Comparison of ENCODE assay signal across 22 cellular contexts in the genomic region with DNA sequence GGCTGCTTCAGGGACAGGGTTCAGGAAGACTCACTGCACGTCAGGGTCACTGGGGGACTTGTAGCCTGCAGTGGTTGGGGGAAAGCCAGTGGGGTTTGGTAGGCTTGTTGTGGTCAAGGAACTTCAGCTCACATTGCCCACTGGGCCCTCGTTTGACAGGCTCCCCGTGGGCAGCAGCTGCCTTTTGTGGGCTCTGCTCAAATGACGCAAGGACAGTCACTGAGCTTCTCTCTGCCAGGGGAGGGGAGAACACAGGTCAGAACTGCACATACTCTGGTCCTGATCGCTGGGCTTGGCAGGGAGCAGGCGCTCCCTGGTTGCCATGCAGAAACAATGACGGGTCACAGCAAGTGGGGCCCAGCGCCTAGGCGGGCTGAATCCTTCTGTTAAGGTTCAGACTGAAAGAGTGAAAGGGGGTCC.
"Had no signal": no experiment of that assay in that cellular context is flagged by ENCODE, and none has a peak within 500 bp of the region (broad histone marks: within the 10 kb centered on the region; RNA-seq: fewer than 3 reads in every experiment).

No MANE protein-coding gene starts in this region.

- H3K36me3 Mint-ChIP-seq: immature natural killer cell, memory B cell, naive B cell had no signal

- H3K4me2 ChIP-seq: smooth muscle cell had no signal

- H3K4me3 Mint-ChIP-seq: dendritic cell treated with granulocyte-macrophage colony-stimulating factor and Interleukin-4, amounts not matched to agents 40 ng/mL and 50 ng/mL, for 4 days; effector memory CD8-positive, alpha-beta T cell; immature natural killer cell; memory B cell; naive B cell; nephron; type B pancreatic cell had no signal

- H3K27me3 ChIP-seq: foreskin keratinocyte, suprapubic skin, thyroid gland, uterus had no signal

- H3K27ac ChIP-seq: foreskin keratinocyte, left ventricle myocardium inferior, lower lobe of right lung, parathyroid adenoma, psoas muscle, suprapubic skin, thyroid gland, uterus had no signal

- H3K27me3 Mint-ChIP-seq: dendritic cell treated with granulocyte-macrophage colony-stimulating factor and Interleukin-4, amounts not matched to agents 40 ng/mL and 50 ng/mL, for 4 days; naive B cell; type B pancreatic cell had no signal

- H3K9me3 Mint-ChIP-seq: dendritic cell treated with granulocyte-macrophage colony-stimulating factor and Interleukin-4, amounts not matched to agents 40 ng/mL and 50 ng/mL, for 4 days; immature natural killer cell had no signal

- H3K4me1 ChIP-seq: foreskin keratinocyte, left ventricle myocardium inferior, lower lobe of right lung, parathyroid adenoma, psoas muscle, suprapubic skin, uterus had no signal

- H3K4me3 ChIP-seq: left ventricle myocardium inferior, lower lobe of right lung, psoas muscle, smooth muscle cell, suprapubic skin, thyroid gland, uterus had no signal

- H3K36me3 ChIP-seq: left ventricle myocardium inferior, lower lobe of right lung, suprapubic skin, thyroid gland, uterus had no signal

- DNase-seq: effector memory CD8-positive, alpha-beta T cell; erythroblast; foreskin keratinocyte; immature natural killer cell; left ventricle myocardium inferior; lower lobe of right lung; midbrain; naive B cell; nucleus accumbens; psoas muscle; retina; stimulated activated CD4-positive, alpha-beta T cell treated with anti-CD3 and anti-CD28 coated beads, Interleukin-2, amount 100 ng/mL, for 48 hours; stimulated activated naive CD8-positive, alpha-beta T cell treated with anti-CD3 and anti-CD28 coated beads, Interleukin-15, Interleukin-2, amounts not matched to agents 100 U/mL and 50 U/mL, for 24 hours; thyroid gland; uterus had no signal

- H3K4me1 Mint-ChIP-seq: immature natural killer cell, memory B cell, naive B cell had no signal

- H3K79me2 ChIP-seq: parathyroid adenoma had no signal

- H3K27ac Mint-ChIP-seq: dendritic cell treated with granulocyte-macrophage colony-stimulating factor and Interleukin-4, amounts not matched to agents 40 ng/mL and 50 ng/mL, for 4 days; effector memory CD8-positive, alpha-beta T cell; immature natural killer cell; memory B cell; nephron; type B pancreatic cell had no signal

- ATAC-seq: effector memory CD8-positive, alpha-beta T cell; foreskin keratinocyte; lower lobe of right lung; psoas muscle; stimulated activated naive CD8-positive, alpha-beta T cell treated with anti-CD3 and anti-CD28 coated beads, Interleukin-15, Interleukin-2, amounts not matched to agents 100 U/mL and 50 U/mL, for 24 hours had no signal

- H2AFZ ChIP-seq: parathyroid adenoma had no signal
